In the genomic region with DNA sequence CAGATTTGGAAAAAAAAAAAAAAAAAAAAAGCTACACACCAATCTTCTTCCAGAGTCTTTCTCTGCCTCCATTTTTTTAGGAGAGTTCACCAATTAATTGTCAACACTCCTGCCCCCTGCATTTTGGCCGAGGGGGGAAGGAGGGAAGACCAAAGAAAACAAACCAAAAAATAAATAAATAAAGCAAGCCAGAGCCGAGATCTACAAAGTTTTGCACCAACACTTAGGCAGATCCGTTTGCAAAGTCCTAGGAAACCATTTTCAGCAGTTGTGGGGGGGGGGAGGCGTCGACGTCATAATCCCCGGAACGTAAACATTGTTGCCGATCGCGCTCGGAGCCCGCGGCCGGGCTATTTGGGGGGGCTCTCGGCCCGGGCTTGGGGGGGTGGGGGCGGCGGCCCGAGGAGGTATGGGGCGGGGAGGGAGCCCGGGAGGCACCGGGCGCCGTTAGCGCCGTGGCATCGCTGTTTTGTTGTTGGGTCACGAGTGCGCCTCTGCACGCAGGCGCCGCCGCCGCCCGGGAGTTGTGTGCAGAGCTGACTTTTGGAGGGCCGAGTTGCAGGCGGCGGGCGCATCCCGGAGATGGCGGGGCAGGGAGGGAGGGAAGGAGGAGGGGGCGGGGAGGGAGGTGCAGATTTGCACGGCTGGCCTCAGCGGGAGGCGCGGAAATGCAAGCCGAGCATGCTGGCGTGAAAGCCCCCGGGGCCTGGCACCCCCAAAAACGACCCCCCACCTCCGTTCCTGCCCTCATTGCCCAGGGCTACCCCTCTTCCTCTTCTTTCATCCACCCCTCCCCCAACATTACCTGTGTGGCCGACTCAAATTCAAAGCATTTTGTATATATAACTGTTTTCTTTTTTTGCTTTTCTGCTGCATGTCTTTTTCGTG, we compare ENCODE assay signal across 8 cellular contexts. TPM values are rescaled to one million over a fixed set of nuclear protein-coding genes. Genes with fewer than 3 reads are reported as not detected.
DNase-seq lines count a peak whose midpoint lies in the region; ATAC-seq, FAIRE-seq and TF ChIP-seq lines count a peak whose summit lies in the region.

No MANE protein-coding gene starts in this region.

- ATAC-seq in left cardiac atrium = peak; percentile 66 to 67

- no peaks in the 10 kb centered on the region for H3K27me3 ChIP-seq in MG63
- H3K27me3 ChIP-seq in adipocyte (replicated peaks; ENCODE audit: control insufficient read depth, insufficient read depth, low read length) = no peaks in the 10 kb centered on the region

- under 1% methylated on average over 54 of the region's 54 CpGs for WGBS in urinary bladder

- H3K27ac ChIP-seq in urinary bladder (ENCODE audit: low read depth) = peak overlapping the region; percentile 48

- H3K9me3 ChIP-seq in MG63 (no peaks in the 10 kb centered on the region), adipocyte (ENCODE audit: control insufficient read depth, low read length) (no peaks in the 10 kb centered on the region)

- H3K36me3 ChIP-seq in MG63 (no peaks in the 10 kb centered on the region), adipocyte (ENCODE audit: control insufficient read depth, insufficient read depth, low read length, severe bottlenecking) (peaks cover 3% of the 10 kb centered on the region), urinary bladder (ENCODE audit: insufficient read depth) (no peaks in the 10 kb centered on the region)

- DNase-seq in MG63 = peak; percentile 75
- peak; percentile 71 for DNase-seq in T follicular helper cell (ENCODE audit: low read depth)
- peak; percentile 84 for DNase-seq in adipocyte (ENCODE audit: low read depth)
- DNase-seq in left cardiac atrium = peak; percentile 75
- peak; percentile 91 for DNase-seq in posterior vena cava (ENCODE audit: low spot score)
- no peak for DNase-seq in RCC 7860 (ENCODE audit: low spot score)

- no peak for TF ChIP-seq CTCF in GM12875 (IDR thresholded peaks at IDR 0.05; ENCODE audit: borderline replicate concordance, insufficient read depth, low read depth, low read length)

- peaks cover 44% of the 10 kb centered on the region for H3K4me1 ChIP-seq in adipocyte (ENCODE audit: control insufficient read depth, insufficient read depth, low read length)
- no peaks in the 10 kb centered on the region for H3K4me1 ChIP-seq in urinary bladder (ENCODE audit: insufficient read depth)

- H3K9ac ChIP-seq in adipocyte (ENCODE audit: low read length) = peak overlapping the region; percentile 85

- peak overlapping the region; percentile 54 for H3K4me3 ChIP-seq in GM12875 (ENCODE audit: low read depth, low read length)
- H3K4me3 ChIP-seq in MG63 = peak overlapping the region; percentile 55
- peak overlapping the region; percentile 85 for H3K4me3 ChIP-seq in adipocyte (ENCODE audit: low read length)
- H3K4me3 ChIP-seq in urinary bladder (ENCODE audit: low read depth, low read length) = peak overlapping the region; percentile 71

- FAIRE-seq in RCC 7860 (lab: Jason Lieb, UNC) = no peak

- intact Hi-C loops in left cardiac atrium (cut with DNase I) (loop anchor here in 1 of 2 donors (10.0 kb wide), 1 partner anchor 45 kb away; a partner anchor contains a TSS), posterior vena cava (cut with DNase I) (loop anchor here in 1 of 2 donors (5.0 kb wide), 1 partner anchor 47 kb away; a partner anchor contains a TSS)

RNA-seq across cellular contexts. Expression of a gene that starts 0.6 kb away (rescaled TPM):
- 18.1 and 30.1 TPM in 2 replicates for total RNA-seq in MG63 (2014; rRNA removed; shearing (Covaris generic); ENCODE audit: low replicate concordance)
- total RNA-seq in left cardiac atrium (10 to 100 TPM; 11.2 to 14.7 TPM), posterior vena cava (10 to 100 TPM; 14.6 to 15.6 TPM), urinary bladder (23.3 TPM)
- 18.7 TPM for polyA plus RNA-seq in urinary bladder

RNA-seq across cellular contexts. Expression of a gene that starts 46.1 kb away (rescaled TPM):
- 5.9 and 15.9 TPM in 2 replicates for total RNA-seq in MG63 (2014; rRNA removed; shearing (Covaris generic); ENCODE audit: low replicate concordance)
- 10 to 100 TPM; 11.7 to 12.9 TPM for total RNA-seq in left cardiac atrium
- 10 to 100 TPM; 10.5 to 13.1 TPM for total RNA-seq in posterior vena cava
- total RNA-seq in urinary bladder = 5.9 TPM
- 31.3 TPM for polyA plus RNA-seq in urinary bladder
